In genomic region chr19:1327125-1327524, GRCh38 we compare ENCODE assay signal across 1 cellular context.
TF ChIP-seq lines count a peak whose summit lies in the region.

No MANE protein-coding gene starts in this region.

TF ChIP-seq in WTC11, 78 proteins besides CTCF, POLR2A, EP300 and RAD21 (continued from another document):
- TF ChIP-seq, protein P1, sequence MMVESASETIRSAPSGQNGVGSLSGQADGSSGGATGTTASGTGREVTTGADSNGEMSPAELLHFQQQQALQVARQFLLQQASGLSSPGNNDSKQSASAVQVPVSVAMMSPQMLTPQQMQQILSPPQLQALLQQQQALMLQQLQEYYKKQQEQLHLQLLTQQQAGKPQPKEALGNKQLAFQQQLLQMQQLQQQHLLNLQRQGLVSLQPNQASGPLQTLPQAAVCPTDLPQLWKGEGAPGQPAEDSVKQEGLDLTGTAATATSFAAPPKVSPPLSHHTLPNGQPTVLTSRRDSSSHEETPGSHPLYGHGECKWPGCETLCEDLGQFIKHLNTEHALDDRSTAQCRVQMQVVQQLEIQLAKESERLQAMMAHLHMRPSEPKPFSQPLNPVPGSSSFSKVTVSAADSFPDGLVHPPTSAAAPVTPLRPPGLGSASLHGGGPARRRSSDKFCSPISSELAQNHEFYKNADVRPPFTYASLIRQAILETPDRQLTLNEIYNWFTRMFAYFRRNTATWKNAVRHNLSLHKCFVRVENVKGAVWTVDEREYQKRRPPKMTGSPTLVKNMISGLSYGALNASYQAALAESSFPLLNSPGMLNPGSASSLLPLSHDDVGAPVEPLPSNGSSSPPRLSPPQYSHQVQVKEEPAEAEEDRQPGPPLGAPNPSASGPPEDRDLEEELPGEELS (CRISPR knock-in tag; IDR thresholded peaks at IDR 0.05): no peak
